Comparison of ENCODE assay signal across 8 cellular contexts in the genomic region with DNA sequence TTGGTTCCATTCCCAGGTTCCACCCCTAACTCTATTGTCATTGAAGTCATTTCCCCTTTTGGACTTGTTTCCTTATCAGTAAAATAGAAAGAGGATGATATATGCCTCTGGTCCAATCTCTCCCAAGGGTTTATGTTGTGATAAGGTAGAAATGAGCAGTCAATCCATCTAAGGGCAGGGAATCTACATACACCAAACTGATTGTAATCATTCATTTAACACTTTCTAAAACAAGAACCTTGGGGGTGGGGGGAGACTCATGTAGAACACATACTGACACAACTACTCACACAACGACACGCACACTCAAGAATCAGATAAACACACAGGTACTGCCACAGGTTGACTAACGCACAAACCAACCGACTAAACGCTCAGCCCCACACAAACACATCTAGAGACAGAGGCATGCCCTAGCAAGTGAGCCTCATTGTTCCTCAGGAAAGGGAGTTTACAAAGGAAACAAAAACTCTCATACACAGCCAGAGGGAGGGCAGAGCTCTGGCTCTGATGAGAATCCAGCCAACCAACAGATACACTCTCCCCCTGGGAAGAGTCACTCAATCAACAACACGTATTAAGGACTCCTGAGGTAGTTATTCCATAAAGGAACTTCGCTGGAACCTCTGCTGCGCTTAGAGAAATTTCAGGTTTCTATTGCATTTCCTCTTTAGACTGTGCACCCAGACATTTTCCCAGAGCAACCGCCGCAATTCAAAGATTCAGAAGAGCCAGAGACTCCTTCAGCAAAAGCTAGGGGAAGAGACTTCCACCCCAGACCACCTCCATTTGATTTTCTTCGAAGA. TPM values are rescaled to one million over a fixed set of nuclear protein-coding genes. Genes with fewer than 3 reads are reported as not detected.
DNase-seq lines count a peak whose midpoint lies in the region; ATAC-seq lines count a peak whose summit lies in the region.

No MANE protein-coding gene starts in this region.

- ATAC-seq in activated CD4-positive, alpha-beta T cell treated with anti-CD3 and anti-CD28 coated beads for 36 hours = no peak
- ATAC-seq in memory B cell (ENCODE audit: low read depth) = no peak
- no peak for ATAC-seq in HG03457 (IDR thresholded peaks at IDR 0.05; ENCODE audit: unreplicated experiment)
- ATAC-seq in GM21576 (IDR thresholded peaks at IDR 0.05; ENCODE audit: unreplicated experiment) = no peak

- intact Hi-C loops in activated CD4-positive, alpha-beta T cell treated with anti-CD3 and anti-CD28 coated beads for 36 hours (cut with DNase I, micrococcal nuclease) = loop anchor here in 1 of 2 experiments (2.0 kb wide), 1 partner anchor 377 kb away; no protein-coding TSS in a partner anchor

- POLR2A ChIA-PET in activated CD4-positive, alpha-beta T cell treated with anti-CD3 and anti-CD28 coated beads for 36 hours (lab: Charles Lee) = interaction anchor here (1.1 to 1.6 kb wide), 4 partner anchors 25 to 224 kb away, joined by 3 to 8 read pairs (median 4); a partner anchor contains a TSS

- no peaks in the 10 kb centered on the region for H3K9me3 Mint-ChIP-seq in activated CD4-positive, alpha-beta T cell treated with anti-CD3 and anti-CD28 coated beads for 36 hours (ENCODE audit: low read depth)
- peaks cover 1% of the 10 kb centered on the region for H3K9me3 Mint-ChIP-seq in memory B cell

- peak overlapping the region; percentile 19 for H3K27ac ChIP-seq in cingulate gyrus (ENCODE audit: low read depth, low read length)

- peak overlapping the region; percentile 87 for H3K4me3 Mint-ChIP-seq in activated CD4-positive, alpha-beta T cell treated with anti-CD3 and anti-CD28 coated beads for 36 hours
- peak overlapping the region; percentile 89 for H3K4me3 Mint-ChIP-seq in memory B cell

- H3K36me3 Mint-ChIP-seq in activated CD4-positive, alpha-beta T cell treated with anti-CD3 and anti-CD28 coated beads for 36 hours (ENCODE audit: low read depth) = no peaks in the 10 kb centered on the region
- peaks cover 2% of the 10 kb centered on the region for H3K36me3 Mint-ChIP-seq in memory B cell

- CTCF ChIA-PET in activated CD4-positive, alpha-beta T cell treated with anti-CD3 and anti-CD28 coated beads for 36 hours (lab: Charles Lee) = interaction anchor here (1.0 to 2.6 kb wide), 11 partner anchors 8 to 119 kb away, joined by 3 to 11 read pairs (median 5); a partner anchor contains a TSS

- DNase-seq in activated CD4-positive, alpha-beta T cell treated with anti-CD3 and anti-CD28 coated beads for 36 hours = peak; percentile 26
- no peak for DNase-seq in activated CD4-positive, alpha-beta T cell treated with anti-CD3 and anti-CD28 coated beads, Interleukin-2, amount 50 U/mL, for 48 hours
- peak; percentile 74 for DNase-seq in NCI-H345 (lab: John Stamatoyannopoulos, UW)
- DNase-seq in memory B cell (ENCODE audit: low spot score in 2 of 2) = no peak
- DNase-seq in SK-N-DZ (ENCODE audit: low spot score) = no peak

- no peaks in the 10 kb centered on the region for H3K27me3 Mint-ChIP-seq in activated CD4-positive, alpha-beta T cell treated with anti-CD3 and anti-CD28 coated beads for 36 hours
- no peaks in the 10 kb centered on the region for H3K27me3 Mint-ChIP-seq in memory B cell

- peaks cover 33% of the 10 kb centered on the region for H3K4me1 Mint-ChIP-seq in activated CD4-positive, alpha-beta T cell treated with anti-CD3 and anti-CD28 coated beads for 36 hours
- H3K4me1 Mint-ChIP-seq in memory B cell = peaks cover 26% of the 10 kb centered on the region

- peak overlapping the region; percentile 86 for H3K27ac Mint-ChIP-seq in activated CD4-positive, alpha-beta T cell treated with anti-CD3 and anti-CD28 coated beads for 36 hours
- H3K27ac Mint-ChIP-seq in memory B cell = peak overlapping the region; percentile 88

RNA-seq across cellular contexts. Expression of a gene that starts 1.0 kb away (rescaled TPM):
- total RNA-seq in activated CD4-positive, alpha-beta T cell treated with anti-CD3 and anti-CD28 coated beads for 36 hours = 10 to 100 TPM; 16.9 to 25.2 TPM
- polyA plus RNA-seq in SK-N-DZ (2014; cell fraction: cytosol; rRNA removed) = not detected in 2 replicates
- 0.12 and 2.2 TPM in 2 replicates for polyA plus RNA-seq in SK-N-DZ (2014; cell fraction: nucleus; rRNA removed)

RNA-seq across cellular contexts. Expression of a gene that starts 18.8 kb away (rescaled TPM):
- total RNA-seq in activated CD4-positive, alpha-beta T cell treated with anti-CD3 and anti-CD28 coated beads for 36 hours = 10 to 100 TPM; 26.0 to 42.8 TPM
- polyA plus RNA-seq in SK-N-DZ (2014; cell fraction: cytosol; rRNA removed) = not detected in 2 replicates
- 3.2 TPM in 1 of 2 replicates, not detected in the other for polyA plus RNA-seq in SK-N-DZ (2014; cell fraction: nucleus; rRNA removed)

RNA-seq across cellular contexts. Expression of a gene that starts 25.8 kb away (rescaled TPM):
- total RNA-seq in activated CD4-positive, alpha-beta T cell treated with anti-CD3 and anti-CD28 coated beads for 36 hours = 10 to 100 TPM; 34.5 to 42.8 TPM
- polyA plus RNA-seq in SK-N-DZ (2014; cell fraction: cytosol; rRNA removed) = 77.6 and 80.5 TPM in 2 replicates
- 296 and 346 TPM in 2 replicates for polyA plus RNA-seq in SK-N-DZ (2014; cell fraction: nucleus; rRNA removed)

RNA-seq across cellular contexts. Expression of a gene that starts 49.7 kb away (rescaled TPM):
- 100 to 1,000 TPM; 125 to 165 TPM for total RNA-seq in activated CD4-positive, alpha-beta T cell treated with anti-CD3 and anti-CD28 coated beads for 36 hours
- polyA plus RNA-seq in SK-N-DZ (2014; cell fraction: cytosol; rRNA removed) = 0.09 TPM in 1 of 2 replicates, not detected in the other
- polyA plus RNA-seq in SK-N-DZ (2014; cell fraction: nucleus; rRNA removed) = not detected in 2 replicates

Comparison
In these comparisons a context has a peak if more than half of its experiments do, and no peak if none do; other contexts are left out.
1. DNase-seq: peak in activated CD4-positive, alpha-beta T cell treated with anti-CD3 and anti-CD28 coated beads for 36 hours (single experiment) and NCI-H345 (single experiment); none in activated CD4-positive, alpha-beta T cell treated with anti-CD3 and anti-CD28 coated beads, Interleukin-2, amount 50 U/mL, for 48 hours (0 of 2), memory B cell (0 of 2) and SK-N-DZ (single experiment).